1 cellular context compared by ENCODE assay signal in genomic region chr19:2661615-2662014, GRCh38.
TF ChIP-seq lines count a peak whose summit lies in the region.

No MANE protein-coding gene starts in this region.

TF ChIP-seq in GM23338, 12 proteins besides CTCF, POLR2A, EP300 and RAD21 (continued from another document):
- TF ChIP-seq ZNF462 (CRISPR knock-in tag; IDR thresholded peaks at IDR 0.05) (no peak), ZNF331 (CRISPR knock-in tag; IDR thresholded peaks at IDR 0.05; ENCODE audit: low read depth) (no peak), REST (IDR thresholded peaks at IDR 0.05; ENCODE audit: unreplicated experiment) (no peak), CREB1 (CRISPR knock-in tag; IDR thresholded peaks at IDR 0.05; ENCODE audit: low read depth) (no peak)
